ENCODE assay signal across 30 cellular contexts in genomic region chr4:176209535-176209934, GRCh38. TPM values are rescaled to one million over a fixed set of nuclear protein-coding genes. Genes with fewer than 3 reads are reported as not detected.
"Had no signal": no experiment of that assay in that cellular context is flagged by ENCODE, and none has a peak within 500 bp of the region (broad histone marks: within the 10 kb centered on the region; RNA-seq: fewer than 3 reads in every experiment).

No MANE protein-coding gene starts in this region.

- ATAC-seq: naive thymus-derived CD4-positive, alpha-beta T cell; natural killer cell; pancreas; right cardiac atrium; right lobe of liver; stimulated activated memory B cell treated with anti-CD40 and anti-IgM and Interleukin-4, amounts not matched to agents 10 μg/mL and 1 μg/mL and 100 μg/mL, for 72 hours; stimulated activated naive CD8-positive, alpha-beta T cell treated with anti-CD3 and anti-CD28 coated beads, Interleukin-15, amount 100 ng/mL, for 72 hours; stimulated activated naive CD8-positive, alpha-beta T cell treated with anti-CD3 and anti-CD28 coated beads, Interleukin-15, Interleukin-2, amounts not matched to agents 100 U/mL and 50 U/mL, for 24 hours; upper lobe of right lung had no signal

- DNase-seq: naive thymus-derived CD4-positive, alpha-beta T cell; natural killer cell; occipital lobe; pancreas; right cardiac atrium; right lobe of liver; sigmoid colon; spleen; stimulated activated CD4-positive, alpha-beta T cell treated with anti-CD3 and anti-CD28 coated beads, Interleukin-12 subunit alpha, Interleukin-12 subunit beta, amount 100 ng/mL, for 4 hours; stimulated activated CD4-positive, alpha-beta T cell treated with anti-CD3 and anti-CD28 coated beads, Interleukin-1b, Interleukin-23, amount 100 ng/mL, for 48 hours; stimulated activated CD4-positive, alpha-beta T cell treated with anti-CD3 and anti-CD28 coated beads, Interleukin-4, amount 100 ng/mL, for 1 hour; stimulated activated CD4-positive, alpha-beta T cell treated with anti-CD3 and anti-CD28 coated beads, Interleukin-4, amount 100 ng/mL, for 4 hours; stimulated activated CD8-positive, alpha-beta memory T cell treated with anti-CD3 and anti-CD28 coated beads, Interleukin-4, amount 100 ng/mL, for 48 hours; stimulated activated naive CD4-positive, alpha-beta T cell; stimulated activated naive CD8-positive, alpha-beta T cell treated with anti-CD3 and anti-CD28 coated beads, Interleukin-15, amount 100 ng/mL, for 72 hours; stimulated activated naive CD8-positive, alpha-beta T cell treated with anti-CD3 and anti-CD28 coated beads, Interleukin-15, Interleukin-2, amounts not matched to agents 100 U/mL and 50 U/mL, for 24 hours; substantia nigra; testis; tibial artery; transverse colon; upper lobe of right lung; uterus had no signal

- H3K4me3 ChIP-seq: neural progenitor cell, pancreas, prostate gland, right lobe of liver, sigmoid colon, skin epidermis, smooth muscle cell, spleen, suprapubic skin, testis, tibial artery, transverse colon, upper lobe of right lung, uterus had no signal

- H3K27ac ChIP-seq: neural progenitor cell, pancreas, prostate gland, right lobe of liver, sigmoid colon, skin epidermis, spleen, suprapubic skin, testis, tibial artery, transverse colon, upper lobe of right lung, uterus had no signal

- H3K36me3 ChIP-seq: neural progenitor cell, pancreas, prostate gland, right lobe of liver, sigmoid colon, spleen, suprapubic skin, tibial artery, transverse colon, upper lobe of right lung, uterus had no signal

- FAIRE-seq: pancreas had no signal

- H3K4me1 ChIP-seq: neural progenitor cell, pancreas, prostate gland, right lobe of liver, spleen, suprapubic skin, testis, tibial artery, transverse colon, upper lobe of right lung, uterus had no signal

- H3K9me3 ChIP-seq: pancreas, prostate gland, right lobe of liver, sigmoid colon, suprapubic skin, testis, tibial artery, transverse colon, upper lobe of right lung, uterus had no signal

- H3K27me3 ChIP-seq: neural progenitor cell, pancreas, right lobe of liver, sigmoid colon, testis, tibial artery, uterus had no signal

RNA-seq across cellular contexts. Expression of gene SPATA4, which starts 14.2 kb away (rescaled TPM):
- total RNA-seq: naive thymus-derived CD4-positive, alpha-beta T cell; natural killer cell; osteocyte; right lobe of liver; smooth muscle cell; spleen; transverse colon; upper lobe of right lung had no signal
- polyA plus RNA-seq: naive thymus-derived CD4-positive, alpha-beta T cell; neural cell; sigmoid colon; smooth muscle cell; spleen had no signal

RNA-seq across cellular contexts. Expression of gene ASB5, which starts 59.5 kb away (rescaled TPM):
- total RNA-seq: naive thymus-derived CD4-positive, alpha-beta T cell; natural killer cell; pancreas; spleen; suprapubic skin; upper lobe of right lung had no signal
- polyA plus RNA-seq: naive thymus-derived CD4-positive, alpha-beta T cell; neural cell; smooth muscle cell had no signal
